Comparison of ENCODE assay signal across 5 cellular contexts in the genomic region with DNA sequence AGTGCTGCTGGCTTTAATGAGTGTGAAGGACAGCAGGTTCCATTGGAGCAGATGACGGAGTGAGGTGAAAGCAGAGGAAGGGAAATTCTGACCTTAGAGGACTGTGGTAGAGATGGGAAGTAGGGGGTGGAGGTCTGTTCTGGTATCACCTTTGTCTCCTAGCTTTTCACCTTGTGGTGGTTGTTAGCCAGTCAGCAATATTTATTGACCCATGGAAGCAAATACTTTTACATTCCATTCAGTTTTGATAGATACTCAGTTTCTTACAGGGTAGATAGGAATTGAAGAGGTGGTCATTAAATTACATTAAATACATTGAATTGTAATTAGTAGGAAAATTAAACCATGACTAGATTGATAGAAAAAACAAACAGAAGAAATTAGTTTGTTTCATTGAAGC.
"Had no signal": no experiment of that assay in that cellular context is flagged by ENCODE, and none has a peak within 500 bp of the region (broad histone marks: within the 10 kb centered on the region; RNA-seq: fewer than 3 reads in every experiment).

No MANE protein-coding gene starts in this region.

- H3K4me3 ChIP-seq: GM23248, HAP-1 had no signal

- DNase-seq: HFFc6 had no signal

- H3K9me3 ChIP-seq: HAP-1 had no signal

- H2AFZ ChIP-seq: GM23248 had no signal

- H3K4me3 Mint-ChIP-seq: HFFc6 had no signal

- H3K4me1 ChIP-seq: HAP-1 had no signal

- H3K27ac ChIP-seq: GM23248, HL-60, KMS-11 had no signal

- H3K9me3 Mint-ChIP-seq: HFFc6 had no signal

- H3K36me3 ChIP-seq: HAP-1 had no signal

- H3K9ac ChIP-seq: GM23248, KMS-11 had no signal

- H3K4me2 ChIP-seq: KMS-11 had no signal

- H3K27ac Mint-ChIP-seq: HFFc6 had no signal
